16 cellular contexts compared by ENCODE assay signal in genomic region chr2:74756356-74756890, GRCh38.
DNase-seq lines count a peak whose midpoint lies in the region; ATAC-seq and TF ChIP-seq lines count a peak whose summit lies in the region.
"Had no signal": no experiment of that assay in that cellular context is flagged by ENCODE, and none has a peak within 500 bp of the region (broad histone marks: within the 10 kb centered on the region; RNA-seq: fewer than 3 reads in every experiment).

No MANE protein-coding gene starts in this region.

- intact Hi-C loops in adrenal gland (cut with DNase I) = no loop called here

- H3K4me3 ChIP-seq in HEK293 (ENCODE audit: low read depth, low read length) (no peak overlapping the region), fibroblast of pulmonary artery (replicated peaks; ENCODE audit: low read depth, low read length) (no peak overlapping the region), adrenal gland (no peak overlapping the region)
- H3K4me3 ChIP-seq: sigmoid colon, transverse colon had no signal

- peak; percentile 60 to 69 for DNase-seq in NCI-H526 (lab: John Stamatoyannopoulos, UW)
- DNase-seq in fibroblast of pulmonary artery (ENCODE audit: low read depth) = peak; percentile 29
- DNase-seq in GM03348 (ENCODE audit: low spot score) = no peak
- no peak for DNase-seq in adrenal gland
- DNase-seq in occipital lobe (lab: John Stamatoyannopoulos, UW) = no peak
- DNase-seq: activated gamma-delta T cell treated with Interleukin-2 at 50 U/mL for 16 hours; mammary epithelial cell; NCI-H1092 treated with DMSO at 0.1 percent for 48 hours; sigmoid colon; SK-N-SH; stimulated activated CD4-positive, alpha-beta T cell treated with anti-CD3 and anti-CD28 coated beads, Interleukin-4, amount 100 ng/mL, for 24 hours; transverse colon had no signal

- H3K9me3 ChIP-seq in HEK293 (ENCODE audit: control insufficient read depth, insufficient read depth, low read depth, low read length) (no peaks in the 10 kb centered on the region), adrenal gland (replicated peaks in 1 of 3) (no peaks in the 10 kb centered on the region)

- TF ChIP-seq POLR2A in adrenal gland (IDR thresholded peaks at IDR 0.05) = no peak

- H3K4me1 ChIP-seq in HEK293 (ENCODE audit: control insufficient read depth, insufficient read depth, low read length) = no peaks in the 10 kb centered on the region
- H3K4me1 ChIP-seq in adrenal gland (replicated peaks in 1 of 2) = no peaks in the 10 kb centered on the region
- H3K4me1 ChIP-seq: sigmoid colon, transverse colon had no signal

- CTCF ChIA-PET in HEK293 (lab: Yijun Ruan, JAX) = no interaction called here

- H3K36me3 ChIP-seq in HEK293 (ENCODE audit: control insufficient read depth in 2 of 2, insufficient read depth in 1 of 2, low read length in 2 of 2) (no peaks in the 10 kb centered on the region), adrenal gland (replicated peaks in 1 of 2) (no peaks in the 10 kb centered on the region)
- H3K36me3 ChIP-seq: sigmoid colon, transverse colon had no signal

- no peaks in the 10 kb centered on the region for H3K27me3 ChIP-seq in adrenal gland
- H3K27me3 ChIP-seq: sigmoid colon, transverse colon had no signal

- TF ChIP-seq CTCF in HEK293 (tag by site-specific recombination; IDR thresholded peaks at IDR 0.05) (no peak), fibroblast of pulmonary artery (IDR thresholded peaks at IDR 0.05; ENCODE audit: low read length, missing control alignments) (no peak), adrenal gland (IDR thresholded peaks at IDR 0.05) (no peak)

- POLR2A ChIA-PET in HEK293 (lab: Yijun Ruan, JAX) = no interaction called here

- ATAC-seq in GM18499 (IDR thresholded peaks at IDR 0.05; ENCODE audit: insufficient read depth, unreplicated experiment) (peak; percentile 73), GM18873 (IDR thresholded peaks at IDR 0.05; ENCODE audit: low FRiP score, unreplicated experiment) (no peak)
- ATAC-seq: WTC11 had no signal

- H3K27ac ChIP-seq in HEK293 (ENCODE audit: extremely low read depth, low read depth, low read length) = no peak overlapping the region
- H3K27ac ChIP-seq in adrenal gland = no peak overlapping the region
- H3K27ac ChIP-seq: sigmoid colon, transverse colon had no signal

TF ChIP-seq in HEK293, 187 proteins besides CTCF, POLR2A, EP300 and RAD21:
- TF ChIP-seq PRDM6 (tag by site-specific recombination; IDR thresholded peaks at IDR 0.05) = no peak
- no peak for TF ChIP-seq PRDM1 (tag by site-specific recombination; IDR thresholded peaks at IDR 0.05)
- peak; percentile 97 for TF ChIP-seq ZNF133 (tag by site-specific recombination; IDR thresholded peaks at IDR 0.05)
- TF ChIP-seq ZNF221 (tag by site-specific recombination; IDR thresholded peaks at IDR 0.05; ENCODE audit: borderline replicate concordance) = no peak
- no peak for TF ChIP-seq ZNF571 (tag by site-specific recombination; IDR thresholded peaks at IDR 0.05)
- peak; percentile 79 for TF ChIP-seq SETDB1 (IDR thresholded peaks at IDR 0.05; ENCODE audit: insufficient read length, low read length)
- TF ChIP-seq ATF2 (tag by site-specific recombination; IDR thresholded peaks at IDR 0.05; ENCODE audit: low read depth) = no peak
- no peak for TF ChIP-seq ZNF24 (tag by site-specific recombination; IDR thresholded peaks at IDR 0.05)

Comparison
In these comparisons a context has a peak if more than half of its experiments do, and no peak if none do; other contexts are left out.
1. DNase-seq: peak in NCI-H526 (2 of 2) and fibroblast of pulmonary artery (single experiment); none in GM03348 (single experiment), adrenal gland (0 of 7) and occipital lobe (single experiment).